14 cellular contexts compared by ENCODE assay signal in the genomic region with DNA sequence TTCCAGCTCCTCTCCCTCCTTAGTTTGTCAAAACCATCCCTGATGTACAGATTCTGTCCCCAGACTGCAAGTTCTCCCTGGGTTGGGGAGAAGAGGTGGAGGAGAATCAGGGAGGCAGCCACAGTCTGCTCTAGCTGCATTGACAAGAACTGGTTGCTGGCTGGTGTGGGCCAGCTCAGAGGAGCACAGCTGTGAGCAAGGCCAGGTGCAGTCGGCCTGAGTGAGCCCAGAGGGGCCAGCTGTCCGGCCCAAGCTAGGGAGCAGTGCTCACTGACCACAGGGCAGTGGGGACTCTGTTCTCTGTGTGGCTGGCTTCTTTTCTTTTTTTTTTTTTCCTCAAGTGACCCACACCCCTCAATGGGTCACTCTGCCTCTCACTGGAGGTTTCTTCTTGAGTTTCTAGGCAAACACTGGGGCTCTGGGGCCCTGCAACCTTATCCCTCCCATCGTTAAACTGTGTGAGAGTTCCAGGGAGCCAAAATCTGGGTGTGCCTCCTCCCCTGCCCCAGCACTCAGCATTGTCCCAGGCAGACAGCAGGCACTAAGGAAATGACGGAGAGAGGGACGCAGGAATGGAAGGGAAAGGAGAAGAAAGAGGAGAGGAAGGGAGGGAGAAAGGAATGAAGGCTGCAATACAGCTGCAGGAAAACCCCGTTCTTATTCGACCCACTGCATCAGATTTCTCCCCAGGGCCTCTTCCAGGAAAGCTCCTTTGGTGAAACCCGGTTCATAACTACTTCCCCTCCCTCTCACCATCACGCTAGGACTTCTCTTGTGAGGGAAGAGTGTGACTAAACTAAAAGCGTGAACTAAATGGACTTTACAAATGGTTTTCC. TPM values are rescaled to one million over a fixed set of nuclear protein-coding genes. Genes with fewer than 3 reads are reported as not detected.
DNase-seq lines count a peak whose midpoint lies in the region; ATAC-seq and TF ChIP-seq lines count a peak whose summit lies in the region.
"Had no signal": no experiment of that assay in that cellular context is flagged by ENCODE, and none has a peak within 500 bp of the region (broad histone marks: within the 10 kb centered on the region; RNA-seq: fewer than 3 reads in every experiment).

No MANE protein-coding gene starts in this region.

- H3K4me3 Mint-ChIP-seq in activated CD4-positive, alpha-beta memory T cell treated with anti-CD3 and anti-CD28 coated beads for 36 hours = no peak overlapping the region
- no peak overlapping the region for H3K4me3 Mint-ChIP-seq in activated CD4-positive, alpha-beta memory T cell treated with anti-CD3 and anti-CD28 coated beads, Interleukin-2, amount 10 ng/mL, durations not matched to agents 7 days and 5 days
- H3K4me3 Mint-ChIP-seq: memory B cell had no signal

- ATAC-seq in left ventricle myocardium superior (peak; percentile 72), HG02870 (IDR thresholded peaks at IDR 0.05; ENCODE audit: unreplicated experiment) (no peak)
- ATAC-seq: activated CD4-positive, CD25-positive, alpha-beta regulatory T cell treated with anti-CD3 and anti-CD28 coated beads, Interleukin-2, amount 50 U/mL, for 24 hours had no signal

- no peaks in the 10 kb centered on the region for H3K9me2 ChIP-seq in SK-N-SH

- H3K4me1 Mint-ChIP-seq in activated CD4-positive, alpha-beta memory T cell treated with anti-CD3 and anti-CD28 coated beads for 36 hours (ENCODE audit: low read depth) = peaks cover 15% of the 10 kb centered on the region
- peaks cover 35% of the 10 kb centered on the region for H3K4me1 Mint-ChIP-seq in activated CD4-positive, alpha-beta memory T cell treated with anti-CD3 and anti-CD28 coated beads, Interleukin-2, amount 10 ng/mL, durations not matched to agents 7 days and 5 days

- no peaks in the 10 kb centered on the region for H3K79me2 ChIP-seq in SK-N-SH (ENCODE audit: insufficient read depth)

- POLR2A ChIA-PET in activated CD4-positive, alpha-beta memory T cell treated with anti-CD3 and anti-CD28 coated beads for 36 hours (lab: Charles Lee) = interaction anchor here (1.3 kb wide), 1 partner anchor 9 kb away, joined by 3 read pairs; no protein-coding TSS in a partner anchor
- POLR2A ChIA-PET in activated CD4-positive, alpha-beta memory T cell treated with anti-CD3 and anti-CD28 coated beads, Interleukin-2, amount 10 ng/mL, durations not matched to agents 7 days and 5 days (lab: Charles Lee) = interaction anchor here (0.7 kb wide), 1 partner anchor 14 kb away, joined by 3 read pairs; no protein-coding TSS in a partner anchor
- POLR2A ChIA-PET in SK-N-SH (lab: Yijun Ruan, JAX) = no interaction called here

- no peak overlapping the region for H3K4me2 ChIP-seq in SK-N-SH

- no peaks in the 10 kb centered on the region for H4K20me1 ChIP-seq in SK-N-SH (ENCODE audit: insufficient read depth)

- H2AFZ ChIP-seq in SK-N-SH (ENCODE audit: low read depth) = no peak overlapping the region

- WGBS in SK-N-SH (ENCODE audit: low lambda C conversion rate) = 65% methylated on average over 10 of the region's 10 CpGs

- H3F3A ChIP-seq in SK-N-SH (replicated peaks; ENCODE audit: insufficient read depth) = no peaks in the 10 kb centered on the region

- no peaks in the 10 kb centered on the region for H3K36me3 Mint-ChIP-seq in activated CD4-positive, alpha-beta memory T cell treated with anti-CD3 and anti-CD28 coated beads for 36 hours
- no peaks in the 10 kb centered on the region for H3K36me3 Mint-ChIP-seq in activated CD4-positive, alpha-beta memory T cell treated with anti-CD3 and anti-CD28 coated beads, Interleukin-2, amount 10 ng/mL, durations not matched to agents 7 days and 5 days (ENCODE audit: low read depth)
- H3K36me3 Mint-ChIP-seq: memory B cell had no signal

- H3K27ac ChIP-seq in SK-N-SH (ENCODE audit: low read depth in 2 of 2, low read length in 1 of 2) (no peak overlapping the region), colonic mucosa (no peak overlapping the region)

- intact Hi-C loops in activated CD4-positive, alpha-beta memory T cell treated with anti-CD3 and anti-CD28 coated beads for 36 hours (cut with micrococcal nuclease) = no loop called here
- intact Hi-C loops in left ventricle myocardium superior (cut with micrococcal nuclease) (no loop called here), colonic mucosa (cut with DNase I) (no loop called here)

- no peaks in the 10 kb centered on the region for H3K9me3 ChIP-seq in SK-N-SH
- H3K9me3 ChIP-seq in colonic mucosa = no peaks in the 10 kb centered on the region

- TF ChIP-seq RAD21 in SK-N-SH (IDR thresholded peaks at IDR 0.05; ENCODE audit: low read length) = no peak

- no peak for DNase-seq in activated CD4-positive, alpha-beta memory T cell treated with anti-CD3 and anti-CD28 coated beads for 36 hours
- no peak for DNase-seq in activated CD4-positive, alpha-beta memory T cell treated with anti-CD3 and anti-CD28 coated beads, Interleukin-2, amount 10 ng/mL, durations not matched to agents 7 days and 5 days
- DNase-seq in SK-N-SH = peak; percentile 62
- DNase-seq in left ventricle myocardium superior = no peak
- peak; percentile 13 for DNase-seq in stromal cell of bone marrow (ENCODE audit: low read depth)
- DNase-seq in stimulated activated CD4-positive, alpha-beta T cell treated with anti-CD3 and anti-CD28 coated beads, Interleukin-4, amount 100 ng/mL, for 24 hours = no peak
- DNase-seq in colonic mucosa = no peak
- DNase-seq: activated effector memory CD4-positive, alpha-beta T cell treated with anti-CD3 and anti-CD28 coated beads, Interleukin-2, amount 50 U/mL, for 16 hours; dermis blood vessel endothelial cell; glutamatergic neuron; NCI-H2081 treated with DMSO at 0.1 percent for 48 hours had no signal

- H3K27ac Mint-ChIP-seq in activated CD4-positive, alpha-beta memory T cell treated with anti-CD3 and anti-CD28 coated beads for 36 hours = peak overlapping the region; percentile 28
- H3K27ac Mint-ChIP-seq in activated CD4-positive, alpha-beta memory T cell treated with anti-CD3 and anti-CD28 coated beads, Interleukin-2, amount 10 ng/mL, durations not matched to agents 7 days and 5 days = no peak overlapping the region

- H3K27me3 Mint-ChIP-seq in activated CD4-positive, alpha-beta memory T cell treated with anti-CD3 and anti-CD28 coated beads for 36 hours = peaks cover 1% of the 10 kb centered on the region
- H3K27me3 Mint-ChIP-seq in activated CD4-positive, alpha-beta memory T cell treated with anti-CD3 and anti-CD28 coated beads, Interleukin-2, amount 10 ng/mL, durations not matched to agents 7 days and 5 days = peaks cover 19% of the 10 kb centered on the region
- H3K27me3 Mint-ChIP-seq: memory B cell had no signal

- no peak overlapping the region for H3K4me3 ChIP-seq in SK-N-SH (ENCODE audit: low read depth in 2 of 2, low read length in 1 of 2)
- no peak overlapping the region for H3K4me3 ChIP-seq in colonic mucosa

- no peak overlapping the region for H3K9ac ChIP-seq in SK-N-SH
- H3K9ac ChIP-seq in colonic mucosa (ENCODE audit: low read depth in 2 of 2, low read length in 2 of 2) = no peak overlapping the region

- no peaks in the 10 kb centered on the region for H3K36me3 ChIP-seq in SK-N-SH (replicated peaks in 1 of 2; ENCODE audit: control insufficient read depth in 1 of 2, insufficient read depth in 2 of 2, low read length in 1 of 2)
- no peaks in the 10 kb centered on the region for H3K36me3 ChIP-seq in colonic mucosa

- TF ChIP-seq EP300 in SK-N-SH (IDR thresholded peaks at IDR 0.05; ENCODE audit: borderline replicate concordance in 1 of 2, low read depth in 1 of 2, low read length in 1 of 2) = no peak

- H3K4me1 ChIP-seq in SK-N-SH (ENCODE audit: control insufficient read depth in 1 of 2, insufficient read depth in 2 of 2, low read depth in 1 of 2, low read length in 1 of 2) = peaks cover 0 to 36% of the 10 kb centered on the region in 2 experiments; a peak in 1 of 4 replicates
- peaks cover 12% of the 10 kb centered on the region for H3K4me1 ChIP-seq in colonic mucosa

- TF ChIP-seq CTCF in SK-N-SH (IDR thresholded peaks at IDR 0.05) = no peak
- no peak for TF ChIP-seq CTCF in colonic mucosa (IDR thresholded peaks at IDR 0.05)

- CTCF ChIA-PET in activated CD4-positive, alpha-beta memory T cell treated with anti-CD3 and anti-CD28 coated beads for 36 hours (lab: Charles Lee) = interaction anchor here (0.5 kb wide), 1 partner anchor 166 kb away, joined by 3 read pairs; no protein-coding TSS in a partner anchor
- CTCF ChIA-PET in activated CD4-positive, alpha-beta memory T cell treated with anti-CD3 and anti-CD28 coated beads, Interleukin-2, amount 10 ng/mL, durations not matched to agents 7 days and 5 days (lab: Charles Lee) = interaction anchor here (1.0 to 1.2 kb wide), 2 partner anchors 30 to 218 kb away, joined by 3 read pairs; no protein-coding TSS in a partner anchor
- CTCF ChIA-PET in SK-N-SH (lab: Yijun Ruan, JAX) = interaction anchor here (0.8 to 1.3 kb wide), 4 partner anchors 13 to 176 kb away, joined by 3 to 4 read pairs (median 3); no protein-coding TSS in a partner anchor

- H3K9me3 Mint-ChIP-seq in activated CD4-positive, alpha-beta memory T cell treated with anti-CD3 and anti-CD28 coated beads for 36 hours = no peaks in the 10 kb centered on the region
- H3K9me3 Mint-ChIP-seq in activated CD4-positive, alpha-beta memory T cell treated with anti-CD3 and anti-CD28 coated beads, Interleukin-2, amount 10 ng/mL, durations not matched to agents 7 days and 5 days = no peaks in the 10 kb centered on the region
- H3K9me3 Mint-ChIP-seq: memory B cell had no signal

- H3K27me3 ChIP-seq in SK-N-SH (ENCODE audit: insufficient read depth) (peaks cover 41% of the 10 kb centered on the region), colonic mucosa (no peaks in the 10 kb centered on the region)

RNA-seq across cellular contexts. Expression of gene HES1, which starts 37.7 kb away (rescaled TPM):
- total RNA-seq in activated CD4-positive, alpha-beta memory T cell treated with anti-CD3 and anti-CD28 coated beads for 36 hours = under 1 TPM; 0.56 to 1.00 TPM
- 10 to 100 TPM; 11.2 to 11.3 TPM for total RNA-seq in activated CD4-positive, alpha-beta memory T cell treated with anti-CD3 and anti-CD28 coated beads, Interleukin-2, amount 10 ng/mL, durations not matched to agents 7 days and 5 days
- polyA plus RNA-seq in SK-N-SH (2012; rRNA removed) = 152 and 225 TPM in 2 replicates
- polyA plus RNA-seq in SK-N-SH (2012; cell fraction: cytosol; rRNA removed) = 98.1 and 119 TPM in 2 replicates
- polyA plus RNA-seq in SK-N-SH (2012; cell fraction: nucleus; rRNA removed) = 440 and 504 TPM in 2 replicates
- total RNA-seq in left ventricle myocardium superior (13.4 TPM), colonic mucosa (100 to 1,000 TPM; 102 TPM)

Comparison
In these comparisons a context has a peak if more than half of its experiments do, and no peak if none do; other contexts are left out.
1. DNase-seq: peak in SK-N-SH (single experiment) and stromal cell of bone marrow (single experiment); none in activated CD4-positive, alpha-beta memory T cell treated with anti-CD3 and anti-CD28 coated beads for 36 hours (single experiment), activated CD4-positive, alpha-beta memory T cell treated with anti-CD3 and anti-CD28 coated beads, Interleukin-2, amount 10 ng/mL, durations not matched to agents 7 days and 5 days (single experiment), left ventricle myocardium superior (single experiment), stimulated activated CD4-positive, alpha-beta T cell treated with anti-CD3 and anti-CD28 coated beads, Interleukin-4, amount 100 ng/mL, for 24 hours (single experiment) and colonic mucosa (single experiment).